In the genomic region with DNA sequence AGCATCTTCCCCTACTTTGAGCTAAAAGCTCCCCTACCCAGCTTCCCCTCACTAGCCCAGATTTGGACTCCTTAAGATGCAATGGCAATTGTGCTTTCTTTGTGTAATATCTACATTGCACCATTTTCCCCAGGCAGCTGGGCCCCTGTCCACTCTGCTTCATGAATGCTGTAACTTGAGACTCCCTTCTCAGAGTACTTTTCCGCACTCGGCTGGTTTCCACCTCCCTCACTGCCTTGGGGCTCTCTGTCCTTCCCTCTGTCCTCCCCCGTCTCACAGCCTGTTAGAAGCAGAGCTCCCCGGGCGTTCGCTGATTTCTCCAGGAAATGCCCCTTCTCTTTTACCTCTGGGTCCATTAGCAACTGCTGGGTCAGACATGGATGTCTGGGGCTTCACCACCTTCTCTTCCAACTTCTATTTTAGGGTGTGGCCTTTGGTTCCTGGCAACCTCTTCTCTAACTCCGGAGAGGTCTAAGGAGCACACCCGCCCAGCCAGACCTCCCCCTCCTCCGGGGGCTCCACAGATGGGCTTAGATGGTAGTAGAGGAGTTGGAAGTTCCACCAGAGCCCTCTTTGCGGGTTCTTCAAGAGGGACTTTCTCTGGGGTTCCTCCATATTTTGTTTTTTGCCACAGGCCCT, we compare ENCODE assay signal across 1 cellular context.
TF ChIP-seq lines count a peak whose summit lies in the region.

No MANE protein-coding gene starts in this region.

TF ChIP-seq in Ishikawa, 13 proteins besides CTCF, POLR2A, EP300 and RAD21 (continued from another document):
- TF ChIP-seq, protein P1, sequence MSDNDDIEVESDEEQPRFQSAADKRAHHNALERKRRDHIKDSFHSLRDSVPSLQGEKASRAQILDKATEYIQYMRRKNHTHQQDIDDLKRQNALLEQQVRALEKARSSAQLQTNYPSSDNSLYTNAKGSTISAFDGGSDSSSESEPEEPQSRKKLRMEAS (IDR thresholded peaks at IDR 0.05) = no peak
- TF ChIP-seq CREB1 (IDR thresholded peaks at IDR 0.05; ENCODE audit: low read depth) (no peak), NFIC (IDR thresholded peaks at IDR 0.05) (no peak), TCF12 (IDR thresholded peaks at IDR 0.05; ENCODE audit: low read depth) (0 out of 2 replicates have a peak, but pooled peaks have one; percentile 25), YY1 (IDR thresholded peaks at IDR 0.05; ENCODE audit: low read depth) (no peak), TAF1 (IDR thresholded peaks at IDR 0.05; ENCODE audit: low read depth) (no peak)
